10 cellular contexts compared by ENCODE assay signal in the genomic region with DNA sequence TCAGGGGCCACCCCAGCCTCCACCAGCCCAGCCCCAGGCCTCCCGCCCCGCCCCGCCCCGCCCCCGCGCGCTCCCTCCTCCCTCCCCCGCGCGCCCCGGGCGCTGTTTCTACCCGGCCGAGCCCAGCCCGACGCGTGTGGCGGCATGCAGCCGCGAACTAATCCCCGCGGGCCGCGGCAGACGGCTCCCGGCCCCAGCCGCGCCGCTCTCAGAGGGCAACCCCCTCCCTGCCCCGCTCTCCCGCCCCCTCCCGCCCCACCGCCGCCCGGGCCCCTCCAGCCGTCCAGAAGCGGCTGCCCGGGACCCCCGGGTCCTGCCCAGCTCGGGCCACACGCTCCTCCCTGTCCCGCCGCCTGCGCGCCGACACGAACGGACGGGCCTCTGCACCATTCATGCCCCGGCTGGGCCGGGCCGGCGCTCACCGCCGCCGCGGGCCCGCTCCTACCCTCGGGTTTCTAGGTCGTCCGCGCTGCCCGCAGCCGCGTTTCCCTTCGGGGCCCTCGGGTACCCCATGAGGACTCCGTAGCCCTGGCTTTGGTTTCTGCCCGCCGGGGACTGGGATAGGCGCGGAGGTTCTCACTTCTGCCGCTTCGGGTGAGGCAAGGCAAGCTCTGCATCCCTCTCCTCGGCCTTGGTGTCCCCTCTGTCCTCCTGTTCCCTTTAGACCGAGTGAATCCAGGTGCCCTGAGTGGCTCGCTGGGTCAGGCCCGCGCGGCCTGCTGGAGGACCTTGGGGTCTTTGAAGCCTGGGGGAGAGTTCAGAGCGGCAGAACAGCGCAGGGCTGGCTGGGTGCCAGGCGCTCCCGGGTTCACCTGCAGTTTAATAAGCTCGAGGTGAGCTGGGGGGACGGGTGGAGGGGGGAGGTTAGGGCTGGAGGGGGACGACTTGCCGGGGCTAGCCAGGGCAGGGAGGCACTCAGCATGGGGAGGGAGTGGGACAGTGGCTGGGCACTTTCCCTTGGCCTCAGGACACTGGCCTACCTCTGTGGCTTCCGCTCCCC. TPM values are rescaled to one million over a fixed set of nuclear protein-coding genes. Genes with fewer than 3 reads are reported as not detected.
DNase-seq lines count a peak whose midpoint lies in the region; ATAC-seq and TF ChIP-seq lines count a peak whose summit lies in the region.
"Had no signal": no experiment of that assay in that cellular context is flagged by ENCODE, and none has a peak within 500 bp of the region (broad histone marks: within the 10 kb centered on the region; RNA-seq: fewer than 3 reads in every experiment).

No MANE protein-coding gene starts in this region.

- H3K9me3 ChIP-seq in WERI-Rb-1 (ENCODE audit: severe bottlenecking), result no peaks in the 10 kb centered on the region

- no peaks in the 10 kb centered on the region for H3K27me3 Mint-ChIP-seq in activated naive CD4-positive, alpha-beta T cell treated with anti-CD3 and anti-CD28 coated beads, Interleukin-2, amount 50 U/mL, for 24 hours
- H3K27me3 Mint-ChIP-seq in activated T-helper 1 cell treated with anti-CD3 and anti-CD28 coated beads, Interleukin-12 subunit alpha, Interleukin-12 subunit beta, Interleukin-2, Interleukin-4 antibody, amounts not matched to agents 30 ng/mL and 10 ng/mL and 1 ng/mL, durations not matched to agents 14 hours and 24 hours and 36 hours (ENCODE audit: insufficient read depth), result peaks cover 70% of the 10 kb centered on the region

- no peak for DNase-seq in Right ventricle myocardium inferior (ENCODE audit: missing footprints)
- no peak for DNase-seq in cardiac septum (ENCODE audit: low spot score)
- peak in 1 of 2 donors; percentile 53 for DNase-seq in left colon
- no peak for DNase-seq in WERI-Rb-1
- DNase-seq in activated T-helper 1 cell treated with anti-CD3 and anti-CD28 coated beads, Interleukin-12 subunit alpha, Interleukin-12 subunit beta, Interleukin-2, Interleukin-4 antibody, amounts not matched to agents 30 ng/mL and 10 ng/mL and 1 ng/mL, durations not matched to agents 14 hours and 24 hours and 36 hours (ENCODE audit: low spot score), result no peak

- no peaks in the 10 kb centered on the region for H3K36me3 Mint-ChIP-seq in activated naive CD4-positive, alpha-beta T cell treated with anti-CD3 and anti-CD28 coated beads, Interleukin-2, amount 50 U/mL, for 24 hours
- H3K36me3 Mint-ChIP-seq in activated T-helper 1 cell treated with anti-CD3 and anti-CD28 coated beads, Interleukin-12 subunit alpha, Interleukin-12 subunit beta, Interleukin-2, Interleukin-4 antibody, amounts not matched to agents 30 ng/mL and 10 ng/mL and 1 ng/mL, durations not matched to agents 14 hours and 24 hours and 36 hours (ENCODE audit: low read depth), result no peaks in the 10 kb centered on the region

- peaks cover 55% of the 10 kb centered on the region for H3K4me1 Mint-ChIP-seq in activated naive CD4-positive, alpha-beta T cell treated with anti-CD3 and anti-CD28 coated beads, Interleukin-2, amount 50 U/mL, for 24 hours
- peaks cover 11% of the 10 kb centered on the region for H3K4me1 Mint-ChIP-seq in activated T-helper 1 cell treated with anti-CD3 and anti-CD28 coated beads, Interleukin-12 subunit alpha, Interleukin-12 subunit beta, Interleukin-2, Interleukin-4 antibody, amounts not matched to agents 30 ng/mL and 10 ng/mL and 1 ng/mL, durations not matched to agents 14 hours and 24 hours and 36 hours (ENCODE audit: low read depth)

- no peaks in the 10 kb centered on the region for H3K4me1 ChIP-seq in urinary bladder (ENCODE audit: insufficient read depth)

- H3K9me3 Mint-ChIP-seq in activated naive CD4-positive, alpha-beta T cell treated with anti-CD3 and anti-CD28 coated beads, Interleukin-2, amount 50 U/mL, for 24 hours, result no peaks in the 10 kb centered on the region
- H3K9me3 Mint-ChIP-seq in activated T-helper 1 cell treated with anti-CD3 and anti-CD28 coated beads, Interleukin-12 subunit alpha, Interleukin-12 subunit beta, Interleukin-2, Interleukin-4 antibody, amounts not matched to agents 30 ng/mL and 10 ng/mL and 1 ng/mL, durations not matched to agents 14 hours and 24 hours and 36 hours, result no peaks in the 10 kb centered on the region

- H3K27ac ChIP-seq in urinary bladder (ENCODE audit: low read depth) (peak overlapping the region; percentile 68), WERI-Rb-1 (no peak overlapping the region)

- TF ChIP-seq CTCF in WERI-Rb-1 (IDR thresholded peaks at IDR 0.05; ENCODE audit: low read depth, low read length), result no peak

- no peaks in the 10 kb centered on the region for H3K36me3 ChIP-seq in urinary bladder (ENCODE audit: insufficient read depth)
- no peaks in the 10 kb centered on the region for H3K36me3 ChIP-seq in WERI-Rb-1

- H3K27me3 ChIP-seq in WERI-Rb-1 (ENCODE audit: insufficient read depth, low read depth, severe bottlenecking), result no peaks in the 10 kb centered on the region

- peak overlapping the region; percentile 67 for H3K4me3 Mint-ChIP-seq in activated naive CD4-positive, alpha-beta T cell treated with anti-CD3 and anti-CD28 coated beads, Interleukin-2, amount 50 U/mL, for 24 hours
- no peak overlapping the region for H3K4me3 Mint-ChIP-seq in activated T-helper 1 cell treated with anti-CD3 and anti-CD28 coated beads, Interleukin-12 subunit alpha, Interleukin-12 subunit beta, Interleukin-2, Interleukin-4 antibody, amounts not matched to agents 30 ng/mL and 10 ng/mL and 1 ng/mL, durations not matched to agents 14 hours and 24 hours and 36 hours

- intact Hi-C loops in Right ventricle myocardium inferior (cut with DNase I) (no loop called here), cardiac septum (cut with DNase I) (no loop called here), left colon (cut with DNase I, micrococcal nuclease) (no loop called here)
- intact Hi-C loops in activated T-helper 1 cell treated with anti-CD3 and anti-CD28 coated beads, Interleukin-12 subunit alpha, Interleukin-12 subunit beta, Interleukin-2, Interleukin-4 antibody, amounts not matched to agents 30 ng/mL and 10 ng/mL and 1 ng/mL, durations not matched to agents 14 hours and 24 hours and 36 hours (cut with micrococcal nuclease), result no loop called here

- 9% methylated on average over 88 of the region's 89 CpGs for WGBS in urinary bladder

- peak; percentile 56 for ATAC-seq in Right ventricle myocardium inferior
- peak; percentile 61 for ATAC-seq in left colon
- ATAC-seq in GM18517 (IDR thresholded peaks at IDR 0.05; ENCODE audit: unreplicated experiment), result no peak

- no peak overlapping the region for H3K27ac Mint-ChIP-seq in activated naive CD4-positive, alpha-beta T cell treated with anti-CD3 and anti-CD28 coated beads, Interleukin-2, amount 50 U/mL, for 24 hours
- H3K27ac Mint-ChIP-seq in activated T-helper 1 cell treated with anti-CD3 and anti-CD28 coated beads, Interleukin-12 subunit alpha, Interleukin-12 subunit beta, Interleukin-2, Interleukin-4 antibody, amounts not matched to agents 30 ng/mL and 10 ng/mL and 1 ng/mL, durations not matched to agents 14 hours and 24 hours and 36 hours, result no peak overlapping the region

- peak overlapping the region; percentile 34 for H3K4me3 ChIP-seq in urinary bladder (ENCODE audit: low read depth, low read length)
- H3K4me3 ChIP-seq in WERI-Rb-1 (ENCODE audit: low read depth, low read length), result no peak overlapping the region

RNA-seq across cellular contexts. Expression of a gene that starts 3.1 kb away (rescaled TPM):
- total RNA-seq in Right ventricle myocardium inferior (not detected), cardiac septum (not detected), left colon (1 to 10 TPM in 1 of 2 donors, under 1 TPM in 1; 0.31 to 1.9 TPM), urinary bladder (1.9 TPM)
- 1.2 TPM for polyA plus RNA-seq in urinary bladder
- total RNA-seq in activated T-helper 1 cell treated with anti-CD3 and anti-CD28 coated beads, Interleukin-12 subunit alpha, Interleukin-12 subunit beta, Interleukin-2, Interleukin-4 antibody, amounts not matched to agents 30 ng/mL and 10 ng/mL and 1 ng/mL, durations not matched to agents 14 hours and 24 hours and 36 hours, result 0.10 and 0.18 TPM in 2 replicates

RNA-seq across cellular contexts. Expression of a gene that starts 24.2 kb away (rescaled TPM):
- 2.1 TPM for total RNA-seq in Right ventricle myocardium inferior
- 0.46 TPM for total RNA-seq in cardiac septum
- total RNA-seq in left colon, result under 1 TPM; 0.43 to 0.92 TPM
- total RNA-seq in urinary bladder, result 0.16 TPM
- 3.0 TPM for polyA plus RNA-seq in urinary bladder
- total RNA-seq in activated T-helper 1 cell treated with anti-CD3 and anti-CD28 coated beads, Interleukin-12 subunit alpha, Interleukin-12 subunit beta, Interleukin-2, Interleukin-4 antibody, amounts not matched to agents 30 ng/mL and 10 ng/mL and 1 ng/mL, durations not matched to agents 14 hours and 24 hours and 36 hours, result not detected in 2 replicates
- total RNA-seq: T-helper 1 cell treated with Interleukin-12 subunit alpha and Interleukin-12 subunit beta and Interleukin-4 antibody, amounts not matched to agents 30 ng/mL and 1 ng/mL, for 36 hours had no signal

RNA-seq across cellular contexts. Expression of a gene that starts 52.2 kb away (rescaled TPM):
- not detected for total RNA-seq in Right ventricle myocardium inferior
- total RNA-seq in cardiac septum, result 0.13 TPM
- not detected for total RNA-seq in left colon
- total RNA-seq in urinary bladder, result 1.2 TPM
- not detected for polyA plus RNA-seq in urinary bladder
- not detected in 2 replicates for total RNA-seq in activated T-helper 1 cell treated with anti-CD3 and anti-CD28 coated beads, Interleukin-12 subunit alpha, Interleukin-12 subunit beta, Interleukin-2, Interleukin-4 antibody, amounts not matched to agents 30 ng/mL and 10 ng/mL and 1 ng/mL, durations not matched to agents 14 hours and 24 hours and 36 hours
- total RNA-seq: liver; T-helper 1 cell treated with Interleukin-12 subunit alpha and Interleukin-12 subunit beta and Interleukin-4 antibody, amounts not matched to agents 30 ng/mL and 1 ng/mL, for 36 hours had no signal
